In the genomic region with DNA sequence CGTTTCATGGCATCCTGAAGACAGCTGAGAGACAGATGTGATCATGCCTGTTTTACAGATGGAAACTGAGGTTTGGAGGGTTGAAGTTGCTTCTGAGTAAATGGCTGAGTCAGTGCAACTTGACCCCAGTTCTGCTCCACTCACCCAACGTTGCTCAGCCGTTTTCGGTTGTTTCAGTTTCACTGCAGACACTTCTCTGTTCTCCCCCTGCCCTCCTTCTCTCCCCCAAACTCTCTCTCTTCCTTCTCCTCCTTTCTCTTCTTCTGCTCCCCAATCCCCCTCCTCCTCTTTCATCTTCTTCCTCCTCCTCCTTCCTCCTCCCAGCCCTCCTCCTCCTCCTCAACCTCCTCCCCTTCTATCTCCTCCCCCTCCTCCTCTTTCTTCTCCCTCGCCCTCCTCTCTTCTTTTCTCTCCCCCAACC, we compare ENCODE assay signal across 10 cellular contexts. TPM values are rescaled to one million over a fixed set of nuclear protein-coding genes. Genes with fewer than 3 reads are reported as not detected.
DNase-seq lines count a peak whose midpoint lies in the region; ATAC-seq and TF ChIP-seq lines count a peak whose summit lies in the region.
"Had no signal": no experiment of that assay in that cellular context is flagged by ENCODE, and none has a peak within 500 bp of the region (broad histone marks: within the 10 kb centered on the region; RNA-seq: fewer than 3 reads in every experiment).

No MANE protein-coding gene starts in this region.

- H3K4me3 Mint-ChIP-seq in activated T-helper 1 cell treated with anti-CD3 and anti-CD28 coated beads, Interleukin-12 subunit alpha, Interleukin-12 subunit beta, Interleukin-2, Interleukin-4 antibody, amounts not matched to agents 30 ng/mL and 10 ng/mL and 1 ng/mL, durations not matched to agents 14 hours and 24 hours and 36 hours: peak overlapping the region; percentile 69

- H3K27ac Mint-ChIP-seq in activated T-helper 1 cell treated with anti-CD3 and anti-CD28 coated beads, Interleukin-12 subunit alpha, Interleukin-12 subunit beta, Interleukin-2, Interleukin-4 antibody, amounts not matched to agents 30 ng/mL and 10 ng/mL and 1 ng/mL, durations not matched to agents 14 hours and 24 hours and 36 hours: peak overlapping the region; percentile 94

- peaks cover 2% of the 10 kb centered on the region for H3K36me3 Mint-ChIP-seq in activated T-helper 1 cell treated with anti-CD3 and anti-CD28 coated beads, Interleukin-12 subunit alpha, Interleukin-12 subunit beta, Interleukin-2, Interleukin-4 antibody, amounts not matched to agents 30 ng/mL and 10 ng/mL and 1 ng/mL, durations not matched to agents 14 hours and 24 hours and 36 hours (ENCODE audit: low read depth)

- peaks cover 2% of the 10 kb centered on the region for H3K27me3 Mint-ChIP-seq in activated T-helper 1 cell treated with anti-CD3 and anti-CD28 coated beads, Interleukin-12 subunit alpha, Interleukin-12 subunit beta, Interleukin-2, Interleukin-4 antibody, amounts not matched to agents 30 ng/mL and 10 ng/mL and 1 ng/mL, durations not matched to agents 14 hours and 24 hours and 36 hours (ENCODE audit: insufficient read depth)

- H3K4me1 Mint-ChIP-seq in activated T-helper 1 cell treated with anti-CD3 and anti-CD28 coated beads, Interleukin-12 subunit alpha, Interleukin-12 subunit beta, Interleukin-2, Interleukin-4 antibody, amounts not matched to agents 30 ng/mL and 10 ng/mL and 1 ng/mL, durations not matched to agents 14 hours and 24 hours and 36 hours (ENCODE audit: low read depth): peaks cover 33% of the 10 kb centered on the region

- H3K9me3 Mint-ChIP-seq in activated T-helper 1 cell treated with anti-CD3 and anti-CD28 coated beads, Interleukin-12 subunit alpha, Interleukin-12 subunit beta, Interleukin-2, Interleukin-4 antibody, amounts not matched to agents 30 ng/mL and 10 ng/mL and 1 ng/mL, durations not matched to agents 14 hours and 24 hours and 36 hours: no peaks in the 10 kb centered on the region

- TF ChIP-seq POLR2A in erythroblast (IDR thresholded peaks at IDR 0.05; ENCODE audit: low read length): no peak

- intact Hi-C loops in activated T-helper 1 cell treated with anti-CD3 and anti-CD28 coated beads, Interleukin-12 subunit alpha, Interleukin-12 subunit beta, Interleukin-2, Interleukin-4 antibody, amounts not matched to agents 30 ng/mL and 10 ng/mL and 1 ng/mL, durations not matched to agents 14 hours and 24 hours and 36 hours (cut with micrococcal nuclease): loop anchor here (1.0 to 2.0 kb wide), 3 partner anchors 10 to 53 kb away; no protein-coding TSS in a partner anchor

- peak; percentile 56 for ATAC-seq in HG03175 (IDR thresholded peaks at IDR 0.05; ENCODE audit: unreplicated experiment)

- DNase-seq in SIG-M5 treated with dmso at 0.1 percent for 504 hours (lab: John Stamatoyannopoulos, UW; ENCODE audit: unreplicated experiment) (peak; percentile 30), SIG-M5 (lab: John Stamatoyannopoulos, UW) (no peak), erythroblast (lab: John Stamatoyannopoulos, UW) (no peak), COLO829 (ENCODE audit: low spot score) (no peak), GF-D8 (lab: John Stamatoyannopoulos, UW) (no peak)
- peak; percentile 27 for DNase-seq in activated T-helper 1 cell treated with anti-CD3 and anti-CD28 coated beads, Interleukin-12 subunit alpha, Interleukin-12 subunit beta, Interleukin-2, Interleukin-4 antibody, amounts not matched to agents 30 ng/mL and 10 ng/mL and 1 ng/mL, durations not matched to agents 14 hours and 24 hours and 36 hours (ENCODE audit: low spot score)
- DNase-seq in stimulated activated CD4-positive, alpha-beta T cell treated with anti-CD3 and anti-CD28 coated beads, Interleukin-4, amount 100 ng/mL, for 4 hours: peak; percentile 5 to 6
- DNase-seq: NCI-H2029 had no signal

RNA-seq across cellular contexts. Expression of gene CEP20, which starts 9.4 kb away (rescaled TPM):
- total RNA-seq in activated T-helper 1 cell treated with anti-CD3 and anti-CD28 coated beads, Interleukin-12 subunit alpha, Interleukin-12 subunit beta, Interleukin-2, Interleukin-4 antibody, amounts not matched to agents 30 ng/mL and 10 ng/mL and 1 ng/mL, durations not matched to agents 14 hours and 24 hours and 36 hours: 36.7 and 50.2 TPM in 2 replicates

RNA-seq across cellular contexts. Expression of gene MYH11, which starts 41.0 kb away (rescaled TPM):
- total RNA-seq in activated T-helper 1 cell treated with anti-CD3 and anti-CD28 coated beads, Interleukin-12 subunit alpha, Interleukin-12 subunit beta, Interleukin-2, Interleukin-4 antibody, amounts not matched to agents 30 ng/mL and 10 ng/mL and 1 ng/mL, durations not matched to agents 14 hours and 24 hours and 36 hours: not detected in 2 replicates
- total RNA-seq: dermis microvascular lymphatic vessel endothelial cell had no signal

RNA-seq across cellular contexts. Expression of gene ABCC1, which starts 51.6 kb away (rescaled TPM):
- 102 and 108 TPM in 2 replicates for total RNA-seq in activated T-helper 1 cell treated with anti-CD3 and anti-CD28 coated beads, Interleukin-12 subunit alpha, Interleukin-12 subunit beta, Interleukin-2, Interleukin-4 antibody, amounts not matched to agents 30 ng/mL and 10 ng/mL and 1 ng/mL, durations not matched to agents 14 hours and 24 hours and 36 hours

Comparison
In these comparisons a context has a peak if more than half of its experiments do, and no peak if none do; other contexts are left out.
1. DNase-seq: peak in SIG-M5 treated with dmso at 0.1 percent for 504 hours (single experiment), activated T-helper 1 cell treated with anti-CD3 and anti-CD28 coated beads, Interleukin-12 subunit alpha, Interleukin-12 subunit beta, Interleukin-2, Interleukin-4 antibody, amounts not matched to agents 30 ng/mL and 10 ng/mL and 1 ng/mL, durations not matched to agents 14 hours and 24 hours and 36 hours (single experiment) and stimulated activated CD4-positive, alpha-beta T cell treated with anti-CD3 and anti-CD28 coated beads, Interleukin-4, amount 100 ng/mL, for 4 hours (2 of 2); none in SIG-M5 (single experiment), erythroblast (0 of 2), COLO829 (single experiment) and GF-D8 (single experiment).